ENCODE assay signal across 8 cellular contexts in genomic region chr3:51672083-51672475, GRCh38. TPM values are rescaled to one million over a fixed set of nuclear protein-coding genes. Genes with fewer than 3 reads are reported as not detected.
A peak's percentile ranks its signal among the peaks of the same experiment; 100 is the strongest.
DNase-seq lines count a peak whose midpoint lies in the region; ATAC-seq and TF ChIP-seq lines count a peak whose summit lies in the region.

No MANE protein-coding gene starts in this region.

- DNase-seq in HFFc6 (no peak), MCF 10A (ENCODE audit: unreplicated experiment) (no peak), KG1 (lab: John Stamatoyannopoulos, UW) (no peak), NCI-H146 treated with DMSO at 0.1 percent for 48 hours (lab: John Stamatoyannopoulos, UW; ENCODE audit: unreplicated experiment) (no peak)

- peaks cover 2% of the 10 kb centered on the region for H3K27me3 Mint-ChIP-seq in HFFc6 (ENCODE audit: insufficient read depth)
- no peaks in the 10 kb centered on the region for H3K27me3 Mint-ChIP-seq in MCF 10A (ENCODE audit: insufficient read depth, unreplicated experiment)

- no peaks in the 10 kb centered on the region for H3K27me3 ChIP-seq in mononuclear cell (ENCODE audit: insufficient read depth, low read length)

- ATAC-seq in GM19324 (IDR thresholded peaks at IDR 0.05; ENCODE audit: low FRiP score, unreplicated experiment) = no peak
- ATAC-seq in GM19035 (IDR thresholded peaks at IDR 0.05; ENCODE audit: unreplicated experiment) = no peak

- CTCF ChIA-PET in MCF 10A (lab: Yijun Ruan, JAX) = interaction anchor here (0.5 to 10.1 kb wide), 9 partner anchors 10 to 382 kb away, joined by 3 to 213 read pairs (median 5); partner anchors contain the start of gene DCAF1

- H3K4me3 ChIP-seq in mononuclear cell (ENCODE audit: low read length) = peak overlapping the region; percentile 91

- peak overlapping the region; percentile 95 for H3K27ac ChIP-seq in 22Rv1

- POLR2A ChIA-PET in MCF 10A (lab: Yijun Ruan, JAX) = interaction anchor here (0.6 to 8.6 kb wide), 13 partner anchors 7 to 1521 kb away, joined by 3 to 173 read pairs (median 4); partner anchors contain the start of genes ABHD14A, CYB561D2, DCAF1 and NPRL2

- intact Hi-C loops in MCF 10A (cut with micrococcal nuclease) = loop anchor here (5.0 to 10.0 kb wide), 2 partner anchors 285 to 1057 kb away; partner anchors contain the start of genes CISH, MANF and MAPKAPK3

- peak overlapping the region; percentile 92 for H3K4me3 Mint-ChIP-seq in HFFc6
- peak overlapping the region; percentile 89 for H3K4me3 Mint-ChIP-seq in MCF 10A (ENCODE audit: unreplicated experiment)

- H3K27ac Mint-ChIP-seq in HFFc6 (peak overlapping the region; percentile 77), MCF 10A (ENCODE audit: low read depth, unreplicated experiment) (peak overlapping the region; percentile 86)

- TF ChIP-seq CTCF in 22Rv1 (IDR thresholded peaks at IDR 0.05) (no peak), HFFc6 (IDR thresholded peaks at IDR 0.05) (no peak), MCF 10A (IDR thresholded peaks at IDR 0.05; ENCODE audit: unreplicated experiment) (no peak)

- no peaks in the 10 kb centered on the region for H3K9me3 Mint-ChIP-seq in HFFc6
- no peaks in the 10 kb centered on the region for H3K9me3 Mint-ChIP-seq in MCF 10A (ENCODE audit: unreplicated experiment)

- BruUV-seq in MCF 10A (replicated peaks; lab: Mats Ljungman, UMichigan) = no TSS peak

- H3K4me1 ChIP-seq in mononuclear cell (ENCODE audit: insufficient read depth, low read length) = peaks cover 70% of the 10 kb centered on the region

- peaks cover 55% of the 10 kb centered on the region for H3K4me1 Mint-ChIP-seq in HFFc6 (ENCODE audit: low read depth)
- peaks cover 46% of the 10 kb centered on the region for H3K4me1 Mint-ChIP-seq in MCF 10A (ENCODE audit: insufficient read depth, unreplicated experiment)

- H3K9me3 ChIP-seq in mononuclear cell (ENCODE audit: low read depth, low read length) = no peaks in the 10 kb centered on the region

- H3K36me3 Mint-ChIP-seq in HFFc6 (ENCODE audit: low read depth) = 0 out of 2 replicates have a peak, but pooled peaks cover 5% of the 10 kb centered on the region
- peaks cover 11% of the 10 kb centered on the region for H3K36me3 Mint-ChIP-seq in MCF 10A (ENCODE audit: insufficient read depth, unreplicated experiment)

RNA-seq across cellular contexts. Expression of gene TEX264, which starts 1.0 kb away (rescaled TPM):
- total RNA-seq in HFFc6 (2021; fragmentation: NEBNext Ultra II Directional; extraction: Animal tissue kit (Norgen Biotek cat#: 25700)) = 10 to 100 TPM; 39.2 to 56.3 (median 42.2) TPM
- total RNA-seq in MCF 10A (2022) (41.3 and 46.4 TPM in 2 replicates), mononuclear cell (20.1 TPM)

RNA-seq across cellular contexts. Expression of gene GRM2, which starts 34.8 kb away (rescaled TPM):
- under 1 TPM in 1 of 6 experiments, not detected in 5; 0.02 TPM for total RNA-seq in HFFc6 (2021; fragmentation: NEBNext Ultra II Directional; extraction: Animal tissue kit (Norgen Biotek cat#: 25700))
- total RNA-seq in MCF 10A (2022) = 0.23 and 0.44 TPM in 2 replicates
- 1.6 TPM for total RNA-seq in mononuclear cell
